Comparison of ENCODE assay signal across 3 cellular contexts in genomic region chr1:241180569-241180968, GRCh38.
"Had no signal": no experiment of that assay in that cellular context is flagged by ENCODE, and none has a peak within 500 bp of the region (broad histone marks: within the 10 kb centered on the region; RNA-seq: fewer than 3 reads in every experiment).

No MANE protein-coding gene starts in this region.

- H3K4me3 ChIP-seq: GM12878 had no signal

- ATAC-seq: GM12878 had no signal

- DNase-seq: GDM1, GF-D8 had no signal
